In the genomic region with DNA sequence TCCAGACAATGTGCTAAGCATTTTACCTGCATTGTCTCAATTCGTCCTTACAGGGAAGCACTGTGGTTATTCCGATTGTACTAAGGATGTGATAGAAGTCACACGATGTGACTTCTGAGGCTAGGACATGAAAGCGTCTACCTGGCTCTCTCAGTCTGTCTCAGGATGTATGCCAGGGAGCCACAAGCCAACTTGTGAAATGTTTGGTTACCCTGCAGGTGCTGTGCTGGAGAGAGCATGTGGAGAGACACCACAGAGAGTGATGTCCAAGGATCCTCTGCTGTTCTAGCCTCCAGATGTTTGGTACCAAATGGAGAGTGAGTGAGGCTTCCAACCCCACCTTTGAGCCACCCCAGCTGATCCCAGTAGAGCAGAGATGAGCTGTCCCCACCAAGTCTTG, we compare ENCODE assay signal across 21 cellular contexts.
A peak's percentile ranks its signal among the peaks of the same experiment; 100 is the strongest.
DNase-seq lines count a peak whose midpoint lies in the region; ATAC-seq and TF ChIP-seq lines count a peak whose summit lies in the region.
"Had no signal": no experiment of that assay in that cellular context is flagged by ENCODE, and none has a peak within 500 bp of the region (broad histone marks: within the 10 kb centered on the region; RNA-seq: fewer than 3 reads in every experiment).

No MANE protein-coding gene starts in this region.

- ATAC-seq in WTC11: no peak
- ATAC-seq in activated naive CD8-positive, alpha-beta T cell treated with anti-CD3 and anti-CD28 coated beads, Interleukin-2, amount 50 U/mL, for 24 hours: no peak
- ATAC-seq: GM23338 had no signal

- H3K79me1 ChIP-seq in mesenchymal stem cell (replicated peaks; ENCODE audit: low read length, poor library complexity, severe bottlenecking): no peaks in the 10 kb centered on the region

- H2BK120ac ChIP-seq in mesenchymal stem cell (ENCODE audit: low read depth, low read length): no peak overlapping the region

- H3K4me1 ChIP-seq in breast epithelium: no peaks in the 10 kb centered on the region
- peaks cover 5 to 13% of the 10 kb centered on the region in 2 donors for H3K4me1 ChIP-seq in adrenal gland (replicated peaks in 1 of 2)
- peaks cover 12% of the 10 kb centered on the region for H3K4me1 ChIP-seq in mesenchymal stem cell (ENCODE audit: control insufficient read depth, insufficient read depth, low read depth, low read length)
- H3K4me1 ChIP-seq: SJCRH30 had no signal

- no peak overlapping the region for H2BK12ac ChIP-seq in mesenchymal stem cell (ENCODE audit: low read length in 2 of 2)

- H3K9me3 ChIP-seq in breast epithelium: no peaks in the 10 kb centered on the region
- H3K9me3 ChIP-seq in adrenal gland (replicated peaks in 1 of 3): no peaks in the 10 kb centered on the region
- H3K9me3 ChIP-seq in mesenchymal stem cell (ENCODE audit: control insufficient read depth, low read length): no peaks in the 10 kb centered on the region
- H3K9me3 ChIP-seq: SJCRH30 had no signal

- H3K27me3 ChIP-seq in breast epithelium (no peaks in the 10 kb centered on the region), adrenal gland (no peaks in the 10 kb centered on the region), mesenchymal stem cell (ENCODE audit: control insufficient read depth in 1 of 2, insufficient read depth in 1 of 2, low read length in 2 of 2) (peaks cover 9 to 41% of the 10 kb centered on the region in 2 experiments)

- no peak overlapping the region for H3K18ac ChIP-seq in mesenchymal stem cell (ENCODE audit: low read depth in 1 of 2, low read length in 2 of 2)

- no peaks in the 10 kb centered on the region for H3K36me3 ChIP-seq in breast epithelium
- no peaks in the 10 kb centered on the region for H3K36me3 ChIP-seq in adrenal gland (replicated peaks in 1 of 2)
- no peaks in the 10 kb centered on the region for H3K36me3 ChIP-seq in mesenchymal stem cell (ENCODE audit: control insufficient read depth in 1 of 2, insufficient read depth in 2 of 2, low read depth in 1 of 2, low read length in 2 of 2)
- H3K36me3 ChIP-seq: SJCRH30 had no signal

- no peak overlapping the region for H2BK15ac ChIP-seq in mesenchymal stem cell (ENCODE audit: low read depth, poor library complexity, severe bottlenecking)

- no peak overlapping the region for H4K91ac ChIP-seq in mesenchymal stem cell (ENCODE audit: low read length)

- H2AK5ac ChIP-seq in mesenchymal stem cell (ENCODE audit: low read length, severe bottlenecking): peak overlapping the region; percentile 34

- H3K4me3 ChIP-seq in breast epithelium (no peak overlapping the region), adrenal gland (no peak overlapping the region), mesenchymal stem cell (ENCODE audit: insufficient read depth in 1 of 2, low read depth in 1 of 2, low read length in 2 of 2) (no peak overlapping the region)
- H3K4me3 ChIP-seq: GM23338, SJCRH30 had no signal

- intact Hi-C loops in MCF 10A (cut with micrococcal nuclease): loop anchor here (10.0 kb wide), 1 partner anchor 324 kb away; no protein-coding TSS in a partner anchor
- intact Hi-C loops in breast epithelium (cut with DNase I; ENCODE audit: low total_unique reads): no loop called here
- intact Hi-C loops in adrenal gland (cut with DNase I): loop anchor here in 1 of 2 donors (5.0 kb wide), 1 partner anchor 57 kb away; no protein-coding TSS in a partner anchor

- H3K4me3 Mint-ChIP-seq in MCF 10A (ENCODE audit: unreplicated experiment): no peak overlapping the region
- no peak overlapping the region for H3K4me3 Mint-ChIP-seq in HFFc6
- H3K4me3 Mint-ChIP-seq in WTC11: no peak overlapping the region
- no peak overlapping the region for H3K4me3 Mint-ChIP-seq in activated naive CD8-positive, alpha-beta T cell treated with anti-CD3 and anti-CD28 coated beads, Interleukin-2, amount 50 U/mL, for 24 hours
- H3K4me3 Mint-ChIP-seq: B cell, CD14-positive monocyte, GM23338 had no signal

- TF ChIP-seq POLR2A in breast epithelium (IDR thresholded peaks at IDR 0.05) (no peak), adrenal gland (IDR thresholded peaks at IDR 0.05) (no peak)

- H3K27ac Mint-ChIP-seq in MCF 10A (ENCODE audit: low read depth, unreplicated experiment) (peak overlapping the region; percentile 16), HFFc6 (peak overlapping the region; percentile 61), WTC11 (no peak overlapping the region)
- H3K27ac Mint-ChIP-seq in activated naive CD8-positive, alpha-beta T cell treated with anti-CD3 and anti-CD28 coated beads, Interleukin-2, amount 50 U/mL, for 24 hours: no peak overlapping the region
- H3K27ac Mint-ChIP-seq: B cell, CD14-positive monocyte, GM23338 had no signal

- BruUV-seq in MCF 10A (replicated peaks; lab: Mats Ljungman, UMichigan): no TSS peak

- H3K9me3 Mint-ChIP-seq in MCF 10A (ENCODE audit: unreplicated experiment) (no peaks in the 10 kb centered on the region), HFFc6 (no peaks in the 10 kb centered on the region), WTC11 (no peaks in the 10 kb centered on the region)
- H3K9me3 Mint-ChIP-seq in activated naive CD8-positive, alpha-beta T cell treated with anti-CD3 and anti-CD28 coated beads, Interleukin-2, amount 50 U/mL, for 24 hours: peaks cover 4% of the 10 kb centered on the region
- H3K9me3 Mint-ChIP-seq: CD14-positive monocyte, GM23338 had no signal

- H3K4ac ChIP-seq in mesenchymal stem cell (ENCODE audit: low read depth in 1 of 2, low read length in 2 of 2): peak overlapping the region in 1 of 2 experiments; percentile 12

- H3K27ac ChIP-seq in breast epithelium (no peak overlapping the region), adrenal gland (peak overlapping the region in 3 of 5 donors; percentile 76 to 79 (median 77)), mesenchymal stem cell (ENCODE audit: low read length, poor library complexity, severe bottlenecking) (no peak overlapping the region)
- H3K27ac ChIP-seq: SJCRH30 had no signal

- DNase-seq in MCF 10A (ENCODE audit: unreplicated experiment): no peak
- no peak for DNase-seq in breast epithelium (ENCODE audit: low spot score in 2 of 2)
- no peak for DNase-seq in HFFc6
- DNase-seq in adrenal gland: no peak
- no peak for DNase-seq in mesenchymal stem cell
- DNase-seq in WTC11 (ENCODE audit: low spot score): no peak
- no peak for DNase-seq in NCI-H82 treated with DMSO at 0.1 percent for 48 hours (lab: John Stamatoyannopoulos, UW; ENCODE audit: unreplicated experiment)
- no peak for DNase-seq in activated naive CD8-positive, alpha-beta T cell treated with anti-CD3 and anti-CD28 coated beads, Interleukin-2, amount 50 U/mL, for 24 hours
- DNase-seq: GDM1, HCEC 1CT, MV-4-11, NCI-H1105 treated with DMSO at 0.1 percent for 48 hours, NCI-H2029 treated with DMSO at 0.1 percent for 48 hours, NCI-H2171, NCI-H345, NCI-H524, NCI-H82, SJCRH30 had no signal

- H4K8ac ChIP-seq in mesenchymal stem cell (ENCODE audit: low read length): peak overlapping the region; percentile 27

- no peak overlapping the region for H3K14ac ChIP-seq in mesenchymal stem cell (ENCODE audit: low read length in 2 of 2)

- H3K36me3 Mint-ChIP-seq in MCF 10A (ENCODE audit: insufficient read depth, unreplicated experiment): no peaks in the 10 kb centered on the region
- H3K36me3 Mint-ChIP-seq in HFFc6 (ENCODE audit: low read depth): no peaks in the 10 kb centered on the region
- H3K36me3 Mint-ChIP-seq in WTC11: no peaks in the 10 kb centered on the region
- no peaks in the 10 kb centered on the region for H3K36me3 Mint-ChIP-seq in activated naive CD8-positive, alpha-beta T cell treated with anti-CD3 and anti-CD28 coated beads, Interleukin-2, amount 50 U/mL, for 24 hours (ENCODE audit: low read depth)
- H3K36me3 Mint-ChIP-seq: CD14-positive monocyte had no signal

- CTCF ChIA-PET in MCF 10A (lab: Yijun Ruan, JAX) (interaction anchor here (0.7 to 14.0 kb wide), 15 partner anchors 8 to 941 kb away, joined by 3 to 304 read pairs (median 5); no protein-coding TSS in a partner anchor), WTC11 (lab: Charles Lee) (interaction anchor here (1.4 to 4.3 kb wide), 2 partner anchors 8 to 537 kb away, joined by 3 to 20 read pairs; no protein-coding TSS in a partner anchor)

- H3K9ac ChIP-seq in mesenchymal stem cell (ENCODE audit: low read length): peak overlapping the region; percentile 49

- TF ChIP-seq CTCF in MCF 10A (IDR thresholded peaks at IDR 0.05; ENCODE audit: unreplicated experiment) (no peak), breast epithelium (IDR thresholded peaks at IDR 0.05) (no peak), HFFc6 (IDR thresholded peaks at IDR 0.05) (no peak), adrenal gland (IDR thresholded peaks at IDR 0.05) (no peak), WTC11 (IDR thresholded peaks at IDR 0.05) (no peak)

- 82 to 94% (median 91%) methylated on average over 1 to 4 of the region's 4 CpGs for WGBS in adrenal gland, 4 donors
- WGBS in mesenchymal stem cell: 90% methylated on average over 4 of the region's 4 CpGs

- H3K27me3 Mint-ChIP-seq in MCF 10A (ENCODE audit: insufficient read depth, unreplicated experiment): no peaks in the 10 kb centered on the region
- H3K27me3 Mint-ChIP-seq in HFFc6 (ENCODE audit: insufficient read depth): peaks cover 6% of the 10 kb centered on the region
- H3K27me3 Mint-ChIP-seq in WTC11 (ENCODE audit: low read depth): no peaks in the 10 kb centered on the region
- peaks cover 24% of the 10 kb centered on the region for H3K27me3 Mint-ChIP-seq in activated naive CD8-positive, alpha-beta T cell treated with anti-CD3 and anti-CD28 coated beads, Interleukin-2, amount 50 U/mL, for 24 hours
- H3K27me3 Mint-ChIP-seq: B cell had no signal

- H3K4me1 Mint-ChIP-seq in MCF 10A (ENCODE audit: insufficient read depth, unreplicated experiment) (peaks cover 29% of the 10 kb centered on the region), HFFc6 (ENCODE audit: low read depth) (peaks cover 37% of the 10 kb centered on the region), WTC11 (no peaks in the 10 kb centered on the region)
- peaks cover 17% of the 10 kb centered on the region for H3K4me1 Mint-ChIP-seq in activated naive CD8-positive, alpha-beta T cell treated with anti-CD3 and anti-CD28 coated beads, Interleukin-2, amount 50 U/mL, for 24 hours
- H3K4me1 Mint-ChIP-seq: GM23338 had no signal

- H3K23ac ChIP-seq in mesenchymal stem cell (ENCODE audit: low read length in 2 of 2): no peak overlapping the region

- H2AFZ ChIP-seq in mesenchymal stem cell (ENCODE audit: low read depth, low read length): no peak overlapping the region
- H2AFZ ChIP-seq: GM23338 had no signal

- no peak overlapping the region for H3K4me2 ChIP-seq in mesenchymal stem cell (ENCODE audit: low read length, poor library complexity, severe bottlenecking)
- H3K4me2 ChIP-seq: GM23338 had no signal

- POLR2A ChIA-PET in MCF 10A (lab: Yijun Ruan, JAX) (interaction anchor here (0.6 to 2.0 kb wide), 8 partner anchors 9 to 532 kb away, joined by 3 to 7 read pairs (median 4); no protein-coding TSS in a partner anchor), WTC11 (lab: Charles Lee) (no interaction called here)

- no peak overlapping the region for H2BK5ac ChIP-seq in mesenchymal stem cell (ENCODE audit: low read depth, low read length, poor library complexity, severe bottlenecking)

TF ChIP-seq in WTC11, 78 proteins besides CTCF, POLR2A, EP300 and RAD21 (continues in another document):
- no peak for TF ChIP-seq KAT7 (CRISPR knock-in tag; IDR thresholded peaks at IDR 0.05; ENCODE audit: borderline replicate concordance)

Comparison
In these comparisons a context has a peak if more than half of its experiments do, and no peak if none do; other contexts are left out.
1. H3K27ac Mint-ChIP-seq: peak in MCF 10A (single experiment) and HFFc6 (single experiment); none in WTC11 (single experiment) and activated naive CD8-positive, alpha-beta T cell treated with anti-CD3 and anti-CD28 coated beads, Interleukin-2, amount 50 U/mL, for 24 hours (single experiment).
2. H3K27ac ChIP-seq: peak in adrenal gland (3 of 5); none in breast epithelium (0 of 2) and mesenchymal stem cell (single experiment).